Comparison of ENCODE assay signal across 1 cellular context in genomic region chr10:50576245-50576815, GRCh38.
TF ChIP-seq lines count a peak whose summit lies in the region.

No MANE protein-coding gene starts in this region.

TF ChIP-seq in WTC11, 78 proteins besides CTCF, POLR2A, EP300 and RAD21 (continued from another document):
- TF ChIP-seq USF2 (CRISPR knock-in tag; IDR thresholded peaks at IDR 0.05) (no peak), TCF7 (CRISPR knock-in tag; IDR thresholded peaks at IDR 0.05; ENCODE audit: low read depth) (no peak), ATF1 (CRISPR knock-in tag; IDR thresholded peaks at IDR 0.05) (no peak), STAT6 (CRISPR knock-in tag; conservative IDR thresholded peaks at IDR 0.05; ENCODE audit: low read depth) (no peak), ZNF423 (CRISPR knock-in tag; IDR thresholded peaks at IDR 0.05) (no peak), IRF2 (CRISPR knock-in tag; IDR thresholded peaks at IDR 0.05; ENCODE audit: borderline replicate concordance, low read depth) (no peak), PRRX2 (CRISPR knock-in tag; IDR thresholded peaks at IDR 0.05) (no peak)
